ENCODE assay signal across 19 cellular contexts in genomic region chr21:44724166-44724565, GRCh38. TPM values are rescaled to one million over a fixed set of nuclear protein-coding genes. Genes with fewer than 3 reads are reported as not detected.
DNase-seq lines count a peak whose midpoint lies in the region; ATAC-seq lines count a peak whose summit lies in the region.
"Had no signal": no experiment of that assay in that cellular context is flagged by ENCODE, and none has a peak within 500 bp of the region (broad histone marks: within the 10 kb centered on the region; RNA-seq: fewer than 3 reads in every experiment).

No MANE protein-coding gene starts in this region.

- no peak overlapping the region for H3K4me3 ChIP-seq in CD8-positive, alpha-beta memory T cell (ENCODE audit: low read length)
- H3K4me3 ChIP-seq: K562 had no signal

- H3K36me3 ChIP-seq in CD8-positive, alpha-beta memory T cell (ENCODE audit: insufficient read depth, low read length), result no peaks in the 10 kb centered on the region

- intact Hi-C loops in left cardiac atrium (cut with DNase I), result no loop called here

- no peaks in the 10 kb centered on the region for H3K9me3 ChIP-seq in CD8-positive, alpha-beta memory T cell (ENCODE audit: low read length)

- peaks cover 9% of the 10 kb centered on the region for H3K4me1 Mint-ChIP-seq in activated naive CD4-positive, alpha-beta T cell treated with anti-CD3 and anti-CD28 coated beads, Interleukin-2, amount 50 U/mL, for 24 hours
- H3K4me1 Mint-ChIP-seq in activated naive CD4-positive, alpha-beta T cell treated with anti-CD3 and anti-CD28 coated beads, Interleukin-2, amount 10 ng/mL, durations not matched to agents 7 days and 5 days, result peaks cover 12% of the 10 kb centered on the region
- peaks cover 13 to 17% (median 15%) of the 10 kb centered on the region in 3 donors for H3K4me1 Mint-ChIP-seq in CD8-positive, alpha-beta memory T cell
- peaks cover 17% of the 10 kb centered on the region for H3K4me1 Mint-ChIP-seq in stimulated activated naive CD8-positive, alpha-beta T cell treated with anti-CD3 and anti-CD28 coated beads, Interleukin-15, amount 100 ng/mL, for 72 hours

- POLR2A ChIA-PET in CD8-positive, alpha-beta memory T cell (lab: Charles Lee), result no interaction called here

- peaks cover 16% of the 10 kb centered on the region for H3K27me3 ChIP-seq in CD8-positive, alpha-beta memory T cell (ENCODE audit: insufficient read depth, low read length, poor library complexity, severe bottlenecking)

- H3K27ac Mint-ChIP-seq in activated naive CD4-positive, alpha-beta T cell treated with anti-CD3 and anti-CD28 coated beads, Interleukin-2, amount 50 U/mL, for 24 hours, result no peak overlapping the region
- no peak overlapping the region for H3K27ac Mint-ChIP-seq in activated naive CD4-positive, alpha-beta T cell treated with anti-CD3 and anti-CD28 coated beads, Interleukin-2, amount 10 ng/mL, durations not matched to agents 7 days and 5 days
- peak overlapping the region in 3 of 8 donors; percentile 14 to 79 (median 47) for H3K27ac Mint-ChIP-seq in CD8-positive, alpha-beta memory T cell
- no peak overlapping the region for H3K27ac Mint-ChIP-seq in stimulated activated naive CD8-positive, alpha-beta T cell treated with anti-CD3 and anti-CD28 coated beads, Interleukin-15, amount 100 ng/mL, for 72 hours
- H3K27ac Mint-ChIP-seq: CD4-positive, CD25-positive, alpha-beta regulatory T cell had no signal

- peaks cover 12% of the 10 kb centered on the region for H3K27me3 Mint-ChIP-seq in activated naive CD4-positive, alpha-beta T cell treated with anti-CD3 and anti-CD28 coated beads, Interleukin-2, amount 50 U/mL, for 24 hours
- H3K27me3 Mint-ChIP-seq in activated naive CD4-positive, alpha-beta T cell treated with anti-CD3 and anti-CD28 coated beads, Interleukin-2, amount 10 ng/mL, durations not matched to agents 7 days and 5 days, result peaks cover 74% of the 10 kb centered on the region
- peaks cover 27 to 54% of the 10 kb centered on the region in 2 donors for H3K27me3 Mint-ChIP-seq in CD8-positive, alpha-beta memory T cell
- H3K27me3 Mint-ChIP-seq in stimulated activated naive CD8-positive, alpha-beta T cell treated with anti-CD3 and anti-CD28 coated beads, Interleukin-15, amount 100 ng/mL, for 72 hours, result peaks cover 60% of the 10 kb centered on the region

- CTCF ChIA-PET in activated naive CD4-positive, alpha-beta T cell treated with anti-CD3 and anti-CD28 coated beads, Interleukin-2, amount 10 ng/mL, durations not matched to agents 7 days and 5 days (lab: Charles Lee), result interaction anchor here (1.2 kb wide), 1 partner anchor 69 kb away, joined by 3 read pairs; no protein-coding TSS in a partner anchor
- CTCF ChIA-PET in CD8-positive, alpha-beta memory T cell (lab: Charles Lee), result interaction anchor here (1.3 kb wide), 1 partner anchor 214 kb away, joined by 5 read pairs; no protein-coding TSS in a partner anchor

- no peak for DNase-seq in activated naive CD4-positive, alpha-beta T cell treated with anti-CD3 and anti-CD28 coated beads, Interleukin-2, amount 10 ng/mL, durations not matched to agents 7 days and 5 days
- DNase-seq in CD8-positive, alpha-beta memory T cell, result peak in 1 of 5 donors; percentile 26
- peak; percentile 65 for DNase-seq in mesenteric fat pad (ENCODE audit: low spot score)
- no peak for DNase-seq in stimulated activated naive CD8-positive, alpha-beta T cell treated with anti-CD3 and anti-CD28 coated beads, Interleukin-15, amount 100 ng/mL, for 72 hours
- DNase-seq in epidermal melanocyte (ENCODE audit: insufficient read length, low spot score), result no peak
- DNase-seq in left cardiac atrium, result no peak
- DNase-seq: CD4-positive, CD25-positive, alpha-beta regulatory T cell; DND-41; GF-D8; NCI-H1092; NCI-H187; NCI-H446; NCI-H748 treated with DMSO at 0.1 percent for 48 hours; SHP77 had no signal

- H3K4me1 ChIP-seq in CD8-positive, alpha-beta memory T cell (ENCODE audit: insufficient read depth, low read length), result peaks cover 15% of the 10 kb centered on the region

- H3K36me3 Mint-ChIP-seq in activated naive CD4-positive, alpha-beta T cell treated with anti-CD3 and anti-CD28 coated beads, Interleukin-2, amount 50 U/mL, for 24 hours, result no peaks in the 10 kb centered on the region
- H3K36me3 Mint-ChIP-seq in activated naive CD4-positive, alpha-beta T cell treated with anti-CD3 and anti-CD28 coated beads, Interleukin-2, amount 10 ng/mL, durations not matched to agents 7 days and 5 days, result no peaks in the 10 kb centered on the region
- H3K36me3 Mint-ChIP-seq in CD8-positive, alpha-beta memory T cell, result no peaks in the 10 kb centered on the region
- H3K36me3 Mint-ChIP-seq: CD4-positive, CD25-positive, alpha-beta regulatory T cell had no signal

- no peaks in the 10 kb centered on the region for H3K9me3 Mint-ChIP-seq in activated naive CD4-positive, alpha-beta T cell treated with anti-CD3 and anti-CD28 coated beads, Interleukin-2, amount 50 U/mL, for 24 hours
- H3K9me3 Mint-ChIP-seq in activated naive CD4-positive, alpha-beta T cell treated with anti-CD3 and anti-CD28 coated beads, Interleukin-2, amount 10 ng/mL, durations not matched to agents 7 days and 5 days, result no peaks in the 10 kb centered on the region
- no peaks in the 10 kb centered on the region for H3K9me3 Mint-ChIP-seq in CD8-positive, alpha-beta memory T cell
- H3K9me3 Mint-ChIP-seq in stimulated activated naive CD8-positive, alpha-beta T cell treated with anti-CD3 and anti-CD28 coated beads, Interleukin-15, amount 100 ng/mL, for 72 hours, result no peaks in the 10 kb centered on the region

- no peak for ATAC-seq in stimulated activated naive CD8-positive, alpha-beta T cell treated with anti-CD3 and anti-CD28 coated beads, Interleukin-15, amount 100 ng/mL, for 72 hours
- ATAC-seq in left cardiac atrium (no peak), HG03439 (IDR thresholded peaks at IDR 0.05; ENCODE audit: unreplicated experiment) (no peak)
- ATAC-seq: K562 had no signal

- H3K4me3 Mint-ChIP-seq in activated naive CD4-positive, alpha-beta T cell treated with anti-CD3 and anti-CD28 coated beads, Interleukin-2, amount 50 U/mL, for 24 hours, result peak overlapping the region; percentile 49
- no peak overlapping the region for H3K4me3 Mint-ChIP-seq in activated naive CD4-positive, alpha-beta T cell treated with anti-CD3 and anti-CD28 coated beads, Interleukin-2, amount 10 ng/mL, durations not matched to agents 7 days and 5 days
- peak overlapping the region in 5 of 7 donors; percentile 53 to 71 (median 63) for H3K4me3 Mint-ChIP-seq in CD8-positive, alpha-beta memory T cell
- peak overlapping the region; percentile 11 to 20 for H3K4me3 Mint-ChIP-seq in stimulated activated naive CD8-positive, alpha-beta T cell treated with anti-CD3 and anti-CD28 coated beads, Interleukin-15, amount 100 ng/mL, for 72 hours

- H3K27ac ChIP-seq in CD8-positive, alpha-beta memory T cell (ENCODE audit: low read depth, low read length), result no peak overlapping the region

RNA-seq across cellular contexts. Expression of gene TSPEAR, which starts 12.8 kb away (rescaled TPM):
- not detected for total RNA-seq in CD8-positive, alpha-beta memory T cell
- polyA plus RNA-seq in CD8-positive, alpha-beta memory T cell, result 0.05 TPM
- total RNA-seq in mesenteric fat pad (not detected), left cardiac atrium (1 to 10 TPM in 1 of 2 donors, under 1 TPM in 1; 0.39 to 1.6 TPM)
- total RNA-seq: CD4-positive, CD25-positive, alpha-beta regulatory T cell; K562 had no signal
- polyA plus RNA-seq: K562 had no signal

RNA-seq across cellular contexts. Expression of gene KRTAP10-12, which starts 27.2 kb away (rescaled TPM):
- not detected for total RNA-seq in CD8-positive, alpha-beta memory T cell
- not detected for polyA plus RNA-seq in CD8-positive, alpha-beta memory T cell
- not detected for total RNA-seq in mesenteric fat pad
- not detected for total RNA-seq in left cardiac atrium
- total RNA-seq: A673; CD4-positive, CD25-positive, alpha-beta regulatory T cell; H4; K562 had no signal
- polyA plus RNA-seq: CD4-positive, CD25-positive, alpha-beta regulatory T cell; K562 had no signal

RNA-seq across cellular contexts. Expression of gene KRTAP12-1, which starts 42.2 kb away (rescaled TPM):
- total RNA-seq in CD8-positive, alpha-beta memory T cell, result not detected
- polyA plus RNA-seq in CD8-positive, alpha-beta memory T cell, result not detected
- total RNA-seq in mesenteric fat pad (not detected), left cardiac atrium (not detected)
- total RNA-seq: CD4-positive, CD25-positive, alpha-beta regulatory T cell; H4; K562 had no signal
- polyA plus RNA-seq: CD4-positive, CD25-positive, alpha-beta regulatory T cell; K562 had no signal

RNA-seq across cellular contexts. Expression of gene KRTAP12-2, which starts 57.4 kb away (rescaled TPM):
- not detected for total RNA-seq in CD8-positive, alpha-beta memory T cell
- not detected for polyA plus RNA-seq in CD8-positive, alpha-beta memory T cell
- total RNA-seq in mesenteric fat pad (not detected), left cardiac atrium (not detected)
- total RNA-seq: CD4-positive, CD25-positive, alpha-beta regulatory T cell; H4; K562 had no signal
- polyA plus RNA-seq: CD4-positive, CD25-positive, alpha-beta regulatory T cell; K562 had no signal
